In the genomic region with DNA sequence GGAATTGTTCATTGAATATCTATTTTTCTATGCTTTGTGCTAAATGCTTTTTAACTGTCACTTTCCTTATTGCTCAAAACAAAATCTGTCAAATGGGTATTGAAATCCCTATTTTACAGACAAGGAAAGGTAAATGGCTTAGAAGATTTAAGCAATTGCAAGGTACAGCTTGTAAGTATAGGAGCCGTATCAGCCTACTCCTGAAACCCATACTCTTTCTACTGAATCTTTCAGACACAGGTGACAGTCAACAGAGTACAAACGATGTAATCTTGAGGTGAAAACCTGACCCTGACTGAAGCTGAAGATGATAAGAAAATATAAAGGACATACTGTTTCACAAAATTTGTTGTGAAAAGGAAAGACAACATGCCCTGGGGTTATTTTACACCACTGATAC, we compare ENCODE assay signal across 6 cellular contexts. TPM values are rescaled to one million over a fixed set of nuclear protein-coding genes. Genes with fewer than 3 reads are reported as not detected.
"Had no signal": no experiment of that assay in that cellular context is flagged by ENCODE, and none has a peak within 500 bp of the region (broad histone marks: within the 10 kb centered on the region; RNA-seq: fewer than 3 reads in every experiment).

No MANE protein-coding gene starts in this region.

- H3K4me3 Mint-ChIP-seq: H9 had no signal

- H3K4me3 ChIP-seq: GM23248, K562 had no signal

- H2AFZ ChIP-seq: GM23248 had no signal

- DNase-seq: GM23248, H9, HCEC 1CT, IMR-90, KG1 had no signal

- H3K27ac ChIP-seq: GM23248 had no signal

- ATAC-seq: K562 had no signal

- H3K9me3 Mint-ChIP-seq: H9 had no signal

RNA-seq across cellular contexts. Expression of a gene that starts 44.7 kb away (rescaled TPM):
- polyA plus RNA-seq: K562 had no signal
